ENCODE assay signal across 1 cellular context in the genomic region with DNA sequence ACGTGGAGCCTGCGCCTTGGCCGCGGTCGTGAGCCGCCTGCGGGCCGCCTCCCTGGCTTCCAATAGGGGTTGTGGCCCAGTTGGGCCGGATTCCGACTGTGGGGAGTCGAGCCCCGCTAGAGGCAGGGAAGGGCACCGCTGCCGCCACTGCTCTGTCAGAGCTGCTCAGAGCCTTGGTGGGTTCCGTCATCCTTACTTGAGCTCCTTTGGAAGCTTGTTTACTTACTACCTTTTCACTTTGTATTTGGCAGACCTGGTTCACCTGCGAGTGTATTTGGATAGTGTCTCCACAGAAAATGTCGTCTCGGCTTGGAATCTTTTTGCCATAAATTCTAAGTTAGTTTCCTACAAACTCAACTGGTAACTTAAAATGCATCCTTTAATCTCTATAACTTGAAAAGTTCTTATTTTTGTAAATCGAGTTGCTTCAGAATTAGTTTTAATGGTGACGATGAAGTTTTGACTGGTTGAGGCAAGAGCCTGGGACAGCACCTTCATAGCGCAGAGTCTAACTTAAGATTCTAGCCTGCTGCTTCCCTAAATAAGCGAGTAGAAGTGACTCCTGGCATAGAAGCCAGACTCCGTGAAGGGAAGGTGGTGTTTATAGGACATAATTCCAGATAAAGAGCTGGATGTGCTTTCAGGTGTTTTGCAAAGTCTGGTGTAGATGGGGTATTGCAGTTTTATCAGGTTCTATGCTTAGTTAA.
TF ChIP-seq lines count a peak whose summit lies in the region.

No MANE protein-coding gene starts in this region.

TF ChIP-seq in H1, 55 proteins besides CTCF, POLR2A, EP300 and RAD21:
- TF ChIP-seq SIN3A (conservative IDR thresholded peaks at IDR 0.05 in 1 of 2, IDR thresholded peaks at IDR 0.05 in 1 of 2; ENCODE audit: low read depth in 1 of 2, low read length in 2 of 2) (peak; percentile 22 to 71; a peak in 1 of 4 replicates), HDAC2 (IDR thresholded peaks at IDR 0.05; ENCODE audit: borderline replicate concordance in 1 of 2, low read depth in 2 of 2, low read length in 2 of 2) (0 out of 4 replicates have a peak, but pooled peaks of 1 of the 2 experiments have one; percentile 49), YY1 (IDR thresholded peaks at IDR 0.05; ENCODE audit: low read depth, low read length) (no peak), TBP (IDR thresholded peaks at IDR 0.05; ENCODE audit: low read depth, low read length) (peak; percentile 22; the same call in 1 of the 2 replicates)
